17 cellular contexts compared by ENCODE assay signal in genomic region chr6:69570126-69570525, GRCh38.
DNase-seq lines count a peak whose midpoint lies in the region; ATAC-seq, FAIRE-seq and TF ChIP-seq lines count a peak whose summit lies in the region.
"Had no signal": no experiment of that assay in that cellular context is flagged by ENCODE, and none has a peak within 500 bp of the region (broad histone marks: within the 10 kb centered on the region; RNA-seq: fewer than 3 reads in every experiment).

No MANE protein-coding gene starts in this region.

- H3K27me3 Mint-ChIP-seq in osteocyte (ENCODE audit: unreplicated experiment) = no peaks in the 10 kb centered on the region

- H3K9me3 Mint-ChIP-seq in osteocyte (ENCODE audit: unreplicated experiment) = peaks cover 4% of the 10 kb centered on the region

- TF ChIP-seq CTCF in BJ (IDR thresholded peaks at IDR 0.05; ENCODE audit: insufficient read depth, low read depth, low read length) = no peak
- no peak for TF ChIP-seq CTCF in osteocyte (IDR thresholded peaks at IDR 0.05)

- CTCF ChIA-PET in BJ (lab: Yijun Ruan, JAX) = no interaction called here

- no peaks in the 10 kb centered on the region for H3K4me1 Mint-ChIP-seq in osteocyte (ENCODE audit: unreplicated experiment)
- H3K4me1 Mint-ChIP-seq: CD8-positive, alpha-beta memory T cell had no signal

- H3K27me3 ChIP-seq in BJ (ENCODE audit: control insufficient read depth, insufficient read depth, low read length) (no peaks in the 10 kb centered on the region), adipocyte (replicated peaks; ENCODE audit: control insufficient read depth, insufficient read depth, low read length) (no peaks in the 10 kb centered on the region)
- H3K27me3 ChIP-seq: BLaER1 had no signal

- no peaks in the 10 kb centered on the region for H3K4me1 ChIP-seq in adipocyte (ENCODE audit: control insufficient read depth, insufficient read depth, low read length)
- H3K4me1 ChIP-seq: BLaER1, Caco-2 had no signal

- DNase-seq in BJ (ENCODE audit: low read depth) = peak; percentile 17
- DNase-seq in adipocyte (ENCODE audit: low read depth) = peak; percentile 48
- peak; percentile 45 for DNase-seq in dedifferentiated amniotic fluid mesenchymal stem cell (ENCODE audit: extremely low spot score)
- no peak for DNase-seq in activated naive CD4-positive, alpha-beta T cell (lab: John Stamatoyannopoulos, UW)
- DNase-seq in HTR-8/SVneo (ENCODE audit: insufficient read length, low spot score) = no peak
- DNase-seq in osteocyte (ENCODE audit: extremely low spot score, unreplicated experiment) = no peak
- DNase-seq: Caco-2; CD8-positive, alpha-beta memory T cell; DND-41; GF-D8; IMR-90; KBM-7 had no signal

- H3K27ac Mint-ChIP-seq in osteocyte (ENCODE audit: unreplicated experiment) = no peak overlapping the region
- H3K27ac Mint-ChIP-seq: CD8-positive, alpha-beta memory T cell had no signal

- FAIRE-seq in HTR-8/SVneo (lab: Jason Lieb, UNC) = no peak
- FAIRE-seq: A204.1, H54 had no signal

- POLR2A ChIA-PET in BJ (lab: Charles Lee) = no interaction called here

- no peak overlapping the region for H3K4me3 ChIP-seq in BJ (ENCODE audit: low read depth, low read length)
- H3K4me3 ChIP-seq in adipocyte (ENCODE audit: low read length) = no peak overlapping the region
- H3K4me3 ChIP-seq: BLaER1 had no signal

- H3K4me3 Mint-ChIP-seq in osteocyte (ENCODE audit: unreplicated experiment) = no peak overlapping the region
- H3K4me3 Mint-ChIP-seq: CD8-positive, alpha-beta memory T cell had no signal

- no peak overlapping the region for H3K9ac ChIP-seq in adipocyte (ENCODE audit: low read length)
- H3K9ac ChIP-seq: BLaER1 had no signal

- H3K36me3 ChIP-seq in BJ (ENCODE audit: control insufficient read depth, insufficient read depth, low read length) (no peaks in the 10 kb centered on the region), adipocyte (ENCODE audit: control insufficient read depth, insufficient read depth, low read length, severe bottlenecking) (no peaks in the 10 kb centered on the region)
- H3K36me3 ChIP-seq: BLaER1 had no signal

- H3K36me3 Mint-ChIP-seq in osteocyte (ENCODE audit: unreplicated experiment) = peaks cover 2% of the 10 kb centered on the region
- H3K36me3 Mint-ChIP-seq: CD8-positive, alpha-beta memory T cell had no signal

- no peak for ATAC-seq in GM18868 (IDR thresholded peaks at IDR 0.05; ENCODE audit: unreplicated experiment)
- ATAC-seq: HCT116 had no signal

- H3K9me3 ChIP-seq in adipocyte (ENCODE audit: control insufficient read depth, low read length) = no peaks in the 10 kb centered on the region
- H3K9me3 ChIP-seq: BLaER1, Caco-2 had no signal

Comparison
In these comparisons a context has a peak if more than half of its experiments do, and no peak if none do; other contexts are left out.
1. DNase-seq: peak in BJ (single experiment), adipocyte (single experiment) and dedifferentiated amniotic fluid mesenchymal stem cell (single experiment); none in activated naive CD4-positive, alpha-beta T cell (0 of 4), HTR-8/SVneo (single experiment) and osteocyte (single experiment).